In the genomic region with DNA sequence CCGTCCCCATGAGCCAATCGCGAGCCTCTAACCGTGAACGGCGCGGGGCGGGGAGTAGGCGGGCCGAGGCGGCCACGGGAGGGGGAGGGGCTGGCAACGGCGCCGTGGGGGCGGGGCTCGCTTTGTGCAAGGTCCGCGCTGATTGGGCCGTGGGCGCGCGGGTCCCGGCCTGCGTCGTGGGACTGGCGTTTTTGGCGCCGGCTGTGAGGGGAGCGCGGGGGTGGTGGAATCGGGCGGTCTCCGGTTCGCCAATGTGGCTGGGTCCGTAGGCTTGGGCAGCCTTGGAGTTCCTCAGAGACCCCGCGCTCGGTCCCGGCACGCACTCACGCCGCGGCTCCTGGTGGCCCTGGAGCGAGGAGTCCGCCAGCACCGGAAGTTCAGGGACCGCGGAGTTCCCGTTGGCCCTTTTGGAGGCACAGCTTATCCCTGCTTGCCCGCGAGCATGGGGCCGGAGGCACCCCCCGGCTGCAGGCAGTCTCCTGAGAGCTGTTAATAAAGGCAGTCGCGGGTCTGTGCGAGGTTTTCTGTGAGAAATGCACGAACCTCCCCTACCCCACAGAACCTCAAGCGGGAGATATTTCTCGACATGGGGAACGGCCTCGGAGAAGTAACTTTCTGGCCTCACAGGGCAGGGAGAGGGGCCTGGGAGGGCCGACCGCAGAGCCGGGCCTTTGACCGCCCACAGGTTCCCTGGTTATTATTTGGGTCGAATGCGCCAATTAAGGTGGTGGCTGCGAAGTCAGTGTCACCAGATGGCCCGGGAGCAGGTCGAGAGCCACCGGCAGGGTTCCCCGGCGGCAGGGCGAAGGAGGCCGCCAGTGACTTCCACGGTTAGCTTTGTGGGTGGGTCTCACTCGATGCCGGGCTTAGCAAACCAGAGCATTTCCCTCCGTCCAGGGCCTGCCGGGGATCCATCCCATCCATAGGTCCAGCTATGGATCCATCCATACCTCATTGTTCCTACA, we compare ENCODE assay signal across 8 cellular contexts. TPM values are rescaled to one million over a fixed set of nuclear protein-coding genes. Genes with fewer than 3 reads are reported as not detected.
DNase-seq lines count a peak whose midpoint lies in the region; ATAC-seq and TF ChIP-seq lines count a peak whose summit lies in the region.

No MANE protein-coding gene starts in this region.

- peak; percentile 87 for ATAC-seq in CD8-positive, alpha-beta T cell
- ATAC-seq in GM21390 (IDR thresholded peaks at IDR 0.05; ENCODE audit: unreplicated experiment) (peak; percentile 10), left ventricle myocardium superior (peak; percentile 96), psoas muscle (peak; percentile 62 to 95 (median 94))

- H3K4me1 Mint-ChIP-seq in CD8-positive, alpha-beta T cell (ENCODE audit: low read depth), result peaks cover 53% of the 10 kb centered on the region

- no peaks in the 10 kb centered on the region for H3K27me3 ChIP-seq in CD8-positive, alpha-beta T cell (ENCODE audit: insufficient read depth, low read length)
- no peaks in the 10 kb centered on the region for H3K27me3 ChIP-seq in adipocyte (replicated peaks; ENCODE audit: control insufficient read depth, insufficient read depth, low read length)
- H3K27me3 ChIP-seq in psoas muscle (ENCODE audit: insufficient read depth in 3 of 3, low read length in 2 of 3), result no peaks in the 10 kb centered on the region

- CTCF ChIA-PET in CD8-positive, alpha-beta T cell (lab: Charles Lee), result interaction anchor here (0.6 to 1.8 kb wide), 12 partner anchors 13 to 969 kb away, joined by 3 to 9 read pairs (median 4); no protein-coding TSS in a partner anchor

- peak overlapping the region; percentile 97 for H3K4me3 ChIP-seq in CD8-positive, alpha-beta T cell (ENCODE audit: low read depth, low read length)
- H3K4me3 ChIP-seq in adipocyte (ENCODE audit: low read length), result peak overlapping the region; percentile 91
- peak overlapping the region; percentile 80 for H3K4me3 ChIP-seq in psoas muscle
- peak overlapping the region; percentile 68 for H3K4me3 ChIP-seq in urinary bladder (ENCODE audit: low read depth, low read length)

- DNase-seq in CD8-positive, alpha-beta T cell, result peak; percentile 95 to 99 (median 99)
- DNase-seq in LoVo (ENCODE audit: low spot score), result peak; percentile 97
- DNase-seq in SW 1271 (lab: John Stamatoyannopoulos, UW), result peak; percentile 53 to 78
- DNase-seq in adipocyte (ENCODE audit: low read depth), result peak; percentile 99
- peak; percentile 99 for DNase-seq in left ventricle myocardium superior
- peak; percentile 99 for DNase-seq in psoas muscle

- intact Hi-C loops in CD8-positive, alpha-beta T cell (cut with DNase I, micrococcal nuclease), result loop anchor here (1.0 to 10.0 kb wide), 11 partner anchors 17 to 1543 kb away; a partner anchor contains a TSS
- intact Hi-C loops in left ventricle myocardium superior (cut with micrococcal nuclease), result no loop called here
- intact Hi-C loops in psoas muscle (cut with DNase I), result loop anchor here in 1 of 2 donors (5.0 kb wide), 1 partner anchor 47 kb away; no protein-coding TSS in a partner anchor

- H3K4me3 Mint-ChIP-seq in CD8-positive, alpha-beta T cell, result peak overlapping the region; percentile 96

- no peaks in the 10 kb centered on the region for H3K9me3 ChIP-seq in CD8-positive, alpha-beta T cell (ENCODE audit: low read length)
- H3K9me3 ChIP-seq in adipocyte (ENCODE audit: control insufficient read depth, low read length) (no peaks in the 10 kb centered on the region), psoas muscle (no peaks in the 10 kb centered on the region)

- peak overlapping the region; percentile 99 for H3K9ac ChIP-seq in adipocyte (ENCODE audit: low read length)

- H3K27ac ChIP-seq in CD8-positive, alpha-beta T cell (ENCODE audit: low read depth, low read length), result peak overlapping the region; percentile 97
- H3K27ac ChIP-seq in psoas muscle, result peak overlapping the region; percentile 91
- peak overlapping the region; percentile 94 for H3K27ac ChIP-seq in urinary bladder (ENCODE audit: low read depth)

- H3K9me3 Mint-ChIP-seq in CD8-positive, alpha-beta T cell, result no peaks in the 10 kb centered on the region

- 1% methylated on average over 69 to 81 of the region's 81 CpGs for WGBS in psoas muscle, 3 donors
- 2% methylated on average over 81 of the region's 81 CpGs for WGBS in urinary bladder

- H3K27me3 Mint-ChIP-seq in CD8-positive, alpha-beta T cell (ENCODE audit: low read depth), result no peaks in the 10 kb centered on the region

- peaks cover 30% of the 10 kb centered on the region for H3K36me3 ChIP-seq in CD8-positive, alpha-beta T cell (ENCODE audit: insufficient read depth, low read length)
- H3K36me3 ChIP-seq in adipocyte (ENCODE audit: control insufficient read depth, insufficient read depth, low read length, severe bottlenecking), result peaks cover 32% of the 10 kb centered on the region
- H3K36me3 ChIP-seq in psoas muscle (ENCODE audit: insufficient read depth in 1 of 2, low read depth in 1 of 2), result peaks cover 0 to 36% of the 10 kb centered on the region in 2 donors
- peaks cover 8% of the 10 kb centered on the region for H3K36me3 ChIP-seq in urinary bladder (ENCODE audit: insufficient read depth)

- H3K4me1 ChIP-seq in CD8-positive, alpha-beta T cell (ENCODE audit: insufficient read depth, low read length), result peaks cover 36% of the 10 kb centered on the region
- peaks cover 22% of the 10 kb centered on the region for H3K4me1 ChIP-seq in adipocyte (ENCODE audit: control insufficient read depth, insufficient read depth, low read length)
- peaks cover 31% of the 10 kb centered on the region for H3K4me1 ChIP-seq in psoas muscle
- H3K4me1 ChIP-seq in urinary bladder (ENCODE audit: insufficient read depth), result no peaks in the 10 kb centered on the region

- peak overlapping the region; percentile 100 for H3K27ac Mint-ChIP-seq in CD8-positive, alpha-beta T cell

- TF ChIP-seq CTCF in CD8-positive, alpha-beta T cell (IDR thresholded peaks at IDR 0.05), result no peak
- TF ChIP-seq CTCF in psoas muscle (IDR thresholded peaks at IDR 0.05), result no peak

- H3K36me3 Mint-ChIP-seq in CD8-positive, alpha-beta T cell, result peaks cover 40% of the 10 kb centered on the region

- POLR2A ChIA-PET in CD8-positive, alpha-beta T cell (lab: Charles Lee), result interaction anchor here (0.6 to 4.4 kb wide), 25 partner anchors 11 to 1543 kb away, joined by 3 to 60 read pairs (median 4); a partner anchor contains a TSS

RNA-seq across cellular contexts. Expression of a gene that starts 0.6 kb away (rescaled TPM):
- 100 to 1,000 TPM; 390 to 394 TPM for total RNA-seq in CD8-positive, alpha-beta T cell
- total RNA-seq in left ventricle myocardium superior, result 241 TPM
- total RNA-seq in psoas muscle, result 100 to 1,000 TPM; 331 to 632 (median 572) TPM
- 100 to 1,000 TPM; 221 to 382 (median 359) TPM for polyA plus RNA-seq in psoas muscle
- 128 TPM for total RNA-seq in urinary bladder
- polyA plus RNA-seq in urinary bladder, result 248 TPM

Comparison
In these comparisons a context has a peak if more than half of its experiments do, and no peak if none do; other contexts are left out.
1. Peak in every context shown above with its lines: DNase-seq, ATAC-seq, H3K4me3 ChIP-seq and H3K27ac ChIP-seq.
2. ATAC-seq: peak in every context shown above with its lines; median percentile 96 in left ventricle myocardium superior; 94 in psoas muscle; 87 in CD8-positive, alpha-beta T cell; 10 in GM21390.